1 cellular context compared by ENCODE assay signal in the genomic region with DNA sequence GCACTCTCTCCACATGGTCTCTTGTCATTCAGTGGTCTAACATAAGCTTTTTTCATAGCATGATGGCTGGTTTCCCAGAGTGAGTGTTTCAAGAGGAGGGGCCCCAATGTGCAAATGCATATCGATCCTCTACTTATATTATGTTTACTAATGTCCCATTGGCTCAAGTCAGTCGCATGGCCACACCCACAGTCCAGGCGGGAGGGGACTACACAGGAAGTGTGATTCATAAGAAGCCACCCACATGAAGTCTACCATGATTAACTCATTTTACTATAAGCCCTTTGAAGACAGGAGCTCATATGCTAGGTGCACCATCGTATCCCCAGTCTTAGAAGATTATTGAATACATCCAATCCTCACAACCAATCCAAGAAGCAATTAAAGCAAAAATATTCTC.
TF ChIP-seq lines count a peak whose summit lies in the region.

No MANE protein-coding gene starts in this region.

TF ChIP-seq in K562, 482 proteins besides CTCF, POLR2A, EP300 and RAD21 (continued from another document):
- TF ChIP-seq, protein P1, sequence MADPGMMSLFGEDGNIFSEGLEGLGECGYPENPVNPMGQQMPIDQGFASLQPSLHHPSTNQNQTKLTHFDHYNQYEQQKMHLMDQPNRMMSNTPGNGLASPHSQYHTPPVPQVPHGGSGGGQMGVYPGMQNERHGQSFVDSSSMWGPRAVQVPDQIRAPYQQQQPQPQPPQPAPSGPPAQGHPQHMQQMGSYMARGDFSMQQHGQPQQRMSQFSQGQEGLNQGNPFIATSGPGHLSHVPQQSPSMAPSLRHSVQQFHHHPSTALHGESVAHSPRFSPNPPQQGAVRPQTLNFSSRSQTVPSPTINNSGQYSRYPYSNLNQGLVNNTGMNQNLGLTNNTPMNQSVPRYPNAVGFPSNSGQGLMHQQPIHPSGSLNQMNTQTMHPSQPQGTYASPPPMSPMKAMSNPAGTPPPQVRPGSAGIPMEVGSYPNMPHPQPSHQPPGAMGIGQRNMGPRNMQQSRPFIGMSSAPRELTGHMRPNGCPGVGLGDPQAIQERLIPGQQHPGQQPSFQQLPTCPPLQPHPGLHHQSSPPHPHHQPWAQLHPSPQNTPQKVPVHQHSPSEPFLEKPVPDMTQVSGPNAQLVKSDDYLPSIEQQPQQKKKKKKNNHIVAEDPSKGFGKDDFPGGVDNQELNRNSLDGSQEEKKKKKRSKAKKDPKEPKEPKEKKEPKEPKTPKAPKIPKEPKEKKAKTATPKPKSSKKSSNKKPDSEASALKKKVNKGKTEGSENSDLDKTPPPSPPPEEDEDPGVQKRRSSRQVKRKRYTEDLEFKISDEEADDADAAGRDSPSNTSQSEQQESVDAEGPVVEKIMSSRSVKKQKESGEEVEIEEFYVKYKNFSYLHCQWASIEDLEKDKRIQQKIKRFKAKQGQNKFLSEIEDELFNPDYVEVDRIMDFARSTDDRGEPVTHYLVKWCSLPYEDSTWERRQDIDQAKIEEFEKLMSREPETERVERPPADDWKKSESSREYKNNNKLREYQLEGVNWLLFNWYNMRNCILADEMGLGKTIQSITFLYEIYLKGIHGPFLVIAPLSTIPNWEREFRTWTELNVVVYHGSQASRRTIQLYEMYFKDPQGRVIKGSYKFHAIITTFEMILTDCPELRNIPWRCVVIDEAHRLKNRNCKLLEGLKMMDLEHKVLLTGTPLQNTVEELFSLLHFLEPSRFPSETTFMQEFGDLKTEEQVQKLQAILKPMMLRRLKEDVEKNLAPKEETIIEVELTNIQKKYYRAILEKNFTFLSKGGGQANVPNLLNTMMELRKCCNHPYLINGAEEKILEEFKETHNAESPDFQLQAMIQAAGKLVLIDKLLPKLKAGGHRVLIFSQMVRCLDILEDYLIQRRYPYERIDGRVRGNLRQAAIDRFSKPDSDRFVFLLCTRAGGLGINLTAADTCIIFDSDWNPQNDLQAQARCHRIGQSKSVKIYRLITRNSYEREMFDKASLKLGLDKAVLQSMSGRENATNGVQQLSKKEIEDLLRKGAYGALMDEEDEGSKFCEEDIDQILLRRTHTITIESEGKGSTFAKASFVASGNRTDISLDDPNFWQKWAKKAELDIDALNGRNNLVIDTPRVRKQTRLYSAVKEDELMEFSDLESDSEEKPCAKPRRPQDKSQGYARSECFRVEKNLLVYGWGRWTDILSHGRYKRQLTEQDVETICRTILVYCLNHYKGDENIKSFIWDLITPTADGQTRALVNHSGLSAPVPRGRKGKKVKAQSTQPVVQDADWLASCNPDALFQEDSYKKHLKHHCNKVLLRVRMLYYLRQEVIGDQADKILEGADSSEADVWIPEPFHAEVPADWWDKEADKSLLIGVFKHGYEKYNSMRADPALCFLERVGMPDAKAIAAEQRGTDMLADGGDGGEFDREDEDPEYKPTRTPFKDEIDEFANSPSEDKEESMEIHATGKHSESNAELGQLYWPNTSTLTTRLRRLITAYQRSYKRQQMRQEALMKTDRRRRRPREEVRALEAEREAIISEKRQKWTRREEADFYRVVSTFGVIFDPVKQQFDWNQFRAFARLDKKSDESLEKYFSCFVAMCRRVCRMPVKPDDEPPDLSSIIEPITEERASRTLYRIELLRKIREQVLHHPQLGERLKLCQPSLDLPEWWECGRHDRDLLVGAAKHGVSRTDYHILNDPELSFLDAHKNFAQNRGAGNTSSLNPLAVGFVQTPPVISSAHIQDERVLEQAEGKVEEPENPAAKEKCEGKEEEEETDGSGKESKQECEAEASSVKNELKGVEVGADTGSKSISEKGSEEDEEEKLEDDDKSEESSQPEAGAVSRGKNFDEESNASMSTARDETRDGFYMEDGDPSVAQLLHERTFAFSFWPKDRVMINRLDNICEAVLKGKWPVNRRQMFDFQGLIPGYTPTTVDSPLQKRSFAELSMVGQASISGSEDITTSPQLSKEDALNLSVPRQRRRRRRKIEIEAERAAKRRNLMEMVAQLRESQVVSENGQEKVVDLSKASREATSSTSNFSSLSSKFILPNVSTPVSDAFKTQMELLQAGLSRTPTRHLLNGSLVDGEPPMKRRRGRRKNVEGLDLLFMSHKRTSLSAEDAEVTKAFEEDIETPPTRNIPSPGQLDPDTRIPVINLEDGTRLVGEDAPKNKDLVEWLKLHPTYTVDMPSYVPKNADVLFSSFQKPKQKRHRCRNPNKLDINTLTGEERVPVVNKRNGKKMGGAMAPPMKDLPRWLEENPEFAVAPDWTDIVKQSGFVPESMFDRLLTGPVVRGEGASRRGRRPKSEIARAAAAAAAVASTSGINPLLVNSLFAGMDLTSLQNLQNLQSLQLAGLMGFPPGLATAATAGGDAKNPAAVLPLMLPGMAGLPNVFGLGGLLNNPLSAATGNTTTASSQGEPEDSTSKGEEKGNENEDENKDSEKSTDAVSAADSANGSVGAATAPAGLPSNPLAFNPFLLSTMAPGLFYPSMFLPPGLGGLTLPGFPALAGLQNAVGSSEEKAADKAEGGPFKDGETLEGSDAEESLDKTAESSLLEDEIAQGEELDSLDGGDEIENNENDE (IDR thresholded peaks at IDR 0.05; ENCODE audit: low read depth, low read length), result no peak
